9 cellular contexts compared by ENCODE assay signal in genomic region chr16:28069921-28070794, GRCh38. TPM values are rescaled to one million over a fixed set of nuclear protein-coding genes. Genes with fewer than 3 reads are reported as not detected.
"Had no signal": no experiment of that assay in that cellular context is flagged by ENCODE, and none has a peak within 500 bp of the region (broad histone marks: within the 10 kb centered on the region; RNA-seq: fewer than 3 reads in every experiment).

No MANE protein-coding gene starts in this region.

- H3K4me1 ChIP-seq: lower lobe of right lung, testis had no signal

- H3K4me3 ChIP-seq: esophagus muscularis mucosa, lower lobe of right lung, ovary, testis had no signal

- H3K36me3 ChIP-seq: brain microvascular endothelial cell, esophagus muscularis mucosa, lower lobe of right lung, ovary had no signal

- H3K27ac ChIP-seq: brain microvascular endothelial cell, esophagus muscularis mucosa, lower lobe of right lung, ovary, testis had no signal

- H3K27me3 ChIP-seq: ovary, testis had no signal

- FAIRE-seq: TTC549 had no signal

- H3K9me3 ChIP-seq: esophagus muscularis mucosa, lower lobe of right lung, ovary, testis had no signal

- DNase-seq: cortex of kidney had no signal

RNA-seq across cellular contexts. Expression of gene GSG1L, which starts 6.6 kb away (rescaled TPM):
- total RNA-seq: fibroblast of villous mesenchyme had no signal
- polyA plus RNA-seq: immature natural killer cell had no signal
